ENCODE assay signal across 1 cellular context in genomic region chr17:3660311-3660891, GRCh38.
TF ChIP-seq lines count a peak whose summit lies in the region.

No MANE protein-coding gene starts in this region.

TF ChIP-seq in IMR-90, 13 proteins besides CTCF, POLR2A, EP300 and RAD21 (continued from another document):
- TF ChIP-seq MAFK (IDR thresholded peaks at IDR 0.05; ENCODE audit: low read depth, low read length) (no peak), ELK1 (IDR thresholded peaks at IDR 0.05; ENCODE audit: borderline replicate concordance, low read depth, low read length) (no peak), MAZ (IDR thresholded peaks at IDR 0.05; ENCODE audit: borderline replicate concordance, low read depth, low read length) (no peak), MXI1 (IDR thresholded peaks at IDR 0.05; ENCODE audit: borderline replicate concordance, low read depth, low read length) (no peak), USF2 (IDR thresholded peaks at IDR 0.05; ENCODE audit: low read depth, low read length) (no peak), RFX5 (IDR thresholded peaks at IDR 0.05; ENCODE audit: low read depth, low read length) (no peak), BHLHE40 (IDR thresholded peaks at IDR 0.05; ENCODE audit: low read depth, low read length) (no peak), NFE2L2 (IDR thresholded peaks at IDR 0.05; ENCODE audit: low read depth, low read length) (no peak), SMC3 (IDR thresholded peaks at IDR 0.05; ENCODE audit: low read depth, low read length) (no peak), RCOR1 (IDR thresholded peaks at IDR 0.05; ENCODE audit: insufficient replicate concordance, low read length) (no peak), CHD1 (IDR thresholded peaks at IDR 0.05; ENCODE audit: low read depth, low read length) (no peak)
